In the genomic region with DNA sequence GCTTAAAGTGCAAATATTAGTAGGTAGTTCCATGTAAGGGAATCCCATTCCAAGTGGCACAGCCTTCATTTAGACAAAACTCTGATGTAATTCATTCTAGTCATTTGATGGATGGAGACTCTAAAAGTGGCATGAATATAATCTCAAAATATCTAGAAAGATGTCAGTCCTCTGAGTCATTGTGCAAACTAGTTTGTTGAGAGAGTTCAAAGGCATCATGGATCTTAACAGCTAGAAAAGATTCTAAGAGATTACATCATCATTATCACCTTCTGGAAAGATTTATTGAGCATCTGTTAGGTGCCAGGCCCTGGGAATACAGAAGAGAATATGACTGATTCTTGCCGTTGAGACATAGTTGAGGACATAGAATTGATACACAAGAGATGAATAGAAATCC, we compare ENCODE assay signal across 1 cellular context.
TF ChIP-seq lines count a peak whose summit lies in the region.

No MANE protein-coding gene starts in this region.

TF ChIP-seq in HEK293, 187 proteins besides CTCF, POLR2A, EP300 and RAD21 (continued from another document):
- TF ChIP-seq TSHZ1 (tag by site-specific recombination; IDR thresholded peaks at IDR 0.05; ENCODE audit: borderline replicate concordance) (no peak), ZNF777 (tag by site-specific recombination; IDR thresholded peaks at IDR 0.05; ENCODE audit: borderline replicate concordance) (no peak), ZNF549 (tag by site-specific recombination; IDR thresholded peaks at IDR 0.05) (no peak), BCL6B (tag by site-specific recombination; IDR thresholded peaks at IDR 0.05) (peak; percentile 56; the same call in 1 of the 2 replicates), ZNF350 (tag by site-specific recombination; IDR thresholded peaks at IDR 0.05) (no peak), ZNF514 (tag by site-specific recombination; IDR thresholded peaks at IDR 0.05) (no peak), ZNF473 (tag by site-specific recombination; IDR thresholded peaks at IDR 0.05) (no peak), TCF7L2 (IDR thresholded peaks at IDR 0.05; ENCODE audit: borderline replicate concordance, low read depth, low read length) (peak; percentile 32; the same call in 1 of the 2 replicates), ZNF16 (tag by site-specific recombination; IDR thresholded peaks at IDR 0.05; ENCODE audit: low read depth) (no peak), ZNF266 (tag by site-specific recombination; IDR thresholded peaks at IDR 0.05; ENCODE audit: low read depth) (no peak), ZNF184 (tag by site-specific recombination; IDR thresholded peaks at IDR 0.05) (peak; percentile 74; the same call in 1 of the 2 replicates)
- TF ChIP-seq, protein P1, sequence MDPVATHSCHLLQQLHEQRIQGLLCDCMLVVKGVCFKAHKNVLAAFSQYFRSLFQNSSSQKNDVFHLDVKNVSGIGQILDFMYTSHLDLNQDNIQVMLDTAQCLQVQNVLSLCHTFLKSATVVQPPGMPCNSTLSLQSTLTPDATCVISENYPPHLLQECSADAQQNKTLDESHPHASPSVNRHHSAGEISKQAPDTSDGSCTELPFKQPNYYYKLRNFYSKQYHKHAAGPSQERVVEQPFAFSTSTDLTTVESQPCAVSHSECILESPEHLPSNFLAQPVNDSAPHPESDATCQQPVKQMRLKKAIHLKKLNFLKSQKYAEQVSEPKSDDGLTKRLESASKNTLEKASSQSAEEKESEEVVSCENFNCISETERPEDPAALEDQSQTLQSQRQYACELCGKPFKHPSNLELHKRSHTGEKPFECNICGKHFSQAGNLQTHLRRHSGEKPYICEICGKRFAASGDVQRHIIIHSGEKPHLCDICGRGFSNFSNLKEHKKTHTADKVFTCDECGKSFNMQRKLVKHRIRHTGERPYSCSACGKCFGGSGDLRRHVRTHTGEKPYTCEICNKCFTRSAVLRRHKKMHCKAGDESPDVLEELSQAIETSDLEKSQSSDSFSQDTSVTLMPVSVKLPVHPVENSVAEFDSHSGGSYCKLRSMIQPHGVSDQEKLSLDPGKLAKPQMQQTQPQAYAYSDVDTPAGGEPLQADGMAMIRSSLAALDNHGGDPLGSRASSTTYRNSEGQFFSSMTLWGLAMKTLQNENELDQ (tag by site-specific recombination; IDR thresholded peaks at IDR 0.05; ENCODE audit: low read depth), result no peak
- TF ChIP-seq, protein P2, sequence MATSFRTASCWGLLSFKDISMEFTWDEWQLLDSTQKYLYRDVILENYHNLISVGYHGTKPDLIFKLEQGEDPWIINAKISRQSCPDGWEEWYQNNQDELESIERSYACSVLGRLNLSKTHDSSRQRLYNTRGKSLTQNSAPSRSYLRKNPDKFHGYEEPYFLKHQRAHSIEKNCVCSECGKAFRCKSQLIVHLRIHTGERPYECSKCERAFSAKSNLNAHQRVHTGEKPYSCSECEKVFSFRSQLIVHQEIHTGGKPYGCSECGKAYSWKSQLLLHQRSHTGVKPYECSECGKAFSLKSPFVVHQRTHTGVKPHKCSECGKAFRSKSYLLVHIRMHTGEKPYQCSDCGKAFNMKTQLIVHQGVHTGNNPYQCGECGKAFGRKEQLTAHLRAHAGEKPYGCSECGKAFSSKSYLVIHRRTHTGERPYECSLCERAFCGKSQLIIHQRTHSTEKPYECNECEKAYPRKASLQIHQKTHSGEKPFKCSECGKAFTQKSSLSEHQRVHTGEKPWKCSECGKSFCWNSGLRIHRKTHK (tag by site-specific recombination; IDR thresholded peaks at IDR 0.05), result peak; percentile 74; the same call in 1 of the 2 replicates
